8 cellular contexts compared by ENCODE assay signal in the genomic region with DNA sequence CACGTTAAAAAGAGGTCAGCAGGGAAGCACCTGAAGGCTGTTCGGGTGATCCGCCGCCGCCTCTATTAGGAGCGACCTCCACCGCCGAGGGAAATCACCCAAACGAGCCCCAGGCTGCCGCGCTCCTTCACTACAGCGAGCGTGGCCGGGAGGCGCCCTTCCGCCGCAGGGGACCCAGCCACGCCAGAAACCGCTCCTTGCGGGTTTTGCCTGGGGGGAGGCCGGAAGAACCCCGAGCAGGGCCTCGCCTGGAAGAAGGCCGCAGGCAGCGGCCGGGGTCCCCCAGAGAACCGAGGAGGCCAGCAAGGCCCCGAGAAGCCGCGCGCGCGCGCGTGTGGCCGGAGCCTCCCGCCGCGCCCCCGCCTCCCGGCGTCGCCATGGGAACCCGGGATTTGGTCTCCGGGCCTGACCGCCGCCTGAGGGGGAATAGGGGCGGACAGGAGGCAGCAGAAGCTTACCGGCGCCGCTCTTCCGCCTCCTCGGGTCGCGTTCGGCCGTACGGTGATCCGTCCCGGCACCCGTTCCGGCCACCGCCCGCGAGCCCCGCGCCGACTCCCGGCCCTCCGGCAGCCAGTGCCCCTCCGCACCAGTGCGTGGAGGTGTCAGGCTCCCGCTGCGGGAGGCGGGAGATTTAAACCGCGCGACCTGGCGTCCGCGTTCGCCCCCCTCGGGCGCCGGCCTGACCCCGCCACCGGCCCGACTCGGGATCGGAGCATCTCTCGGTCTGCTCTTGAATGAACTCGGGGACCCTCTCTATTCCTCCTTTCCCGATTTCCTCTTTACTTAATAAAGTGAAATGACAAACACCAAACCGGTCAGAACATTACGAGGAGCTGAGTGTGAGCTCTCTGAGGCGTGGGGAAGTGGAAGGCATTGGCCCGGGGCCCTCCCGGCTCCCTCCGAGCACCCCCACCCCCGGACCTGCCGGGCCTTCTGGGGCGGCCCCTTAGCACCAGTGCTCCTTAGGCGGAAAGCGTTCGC. TPM values are rescaled to one million over a fixed set of nuclear protein-coding genes. Genes with fewer than 3 reads are reported as not detected.
DNase-seq lines count a peak whose midpoint lies in the region; ATAC-seq and TF ChIP-seq lines count a peak whose summit lies in the region.

A gene (minus strand): TSS at position 606 of the 981 bp plus-strand sequence. CDS start 42,757 bp downstream, outside the sequence.

- ATAC-seq in activated naive CD8-positive, alpha-beta T cell treated with anti-CD3 and anti-CD28 coated beads, Interleukin-2, amount 50 U/mL, for 24 hours = peak; percentile 84

- H3K23ac ChIP-seq in H9 (ENCODE audit: insufficient read length, low read depth, low read length) = no peak within 1 kb of the TSS

- no CpG with 5 or more reads among the region's 105 CpGs for WGBS in H9 (ENCODE audit: extremely low coverage, insufficient read length, low lambda C conversion rate)
- under 1% methylated on average over 105 of the region's 105 CpGs for WGBS in urinary bladder

- no peaks in the 10 kb centered on the region for H3K9me3 Mint-ChIP-seq in H9
- H3K9me3 Mint-ChIP-seq in activated naive CD8-positive, alpha-beta T cell treated with anti-CD3 and anti-CD28 coated beads, Interleukin-2, amount 50 U/mL, for 24 hours = no peaks in the 10 kb centered on the region

- H2AFZ ChIP-seq in H9 (ENCODE audit: low read length) (peak within 1 kb of the TSS; percentile 89), SU-DHL-6 (ENCODE audit: low read depth, low read length, severe bottlenecking) (peak within 1 kb of the TSS; percentile 99)

- H3K79me2 ChIP-seq in H9 (ENCODE audit: insufficient read depth, low read length) (no peaks in the 10 kb centered on the region), SU-DHL-6 (ENCODE audit: insufficient read depth, low read length) (no peaks in the 10 kb centered on the region)

- H3T11ph ChIP-seq in H9 (ENCODE audit: low read length) = no peak within 1 kb of the TSS

- no peak within 1 kb of the TSS for H4K5ac ChIP-seq in H9 (ENCODE audit: insufficient read length, low read depth, low read length)

- H3K27me3 Mint-ChIP-seq in H9 (ENCODE audit: low read depth) = peaks cover 3% of the 10 kb centered on the region; the same call in 1 of the 2 replicates
- H3K27me3 Mint-ChIP-seq in activated naive CD8-positive, alpha-beta T cell treated with anti-CD3 and anti-CD28 coated beads, Interleukin-2, amount 50 U/mL, for 24 hours = no peaks in the 10 kb centered on the region

- H4K20me1 ChIP-seq in H9 (ENCODE audit: control insufficient read depth, insufficient read depth, insufficient read length) (no peaks in the 10 kb centered on the region), SU-DHL-6 (ENCODE audit: low read depth, low read length) (no peaks in the 10 kb centered on the region)

- no peak within 1 kb of the TSS for H3K4ac ChIP-seq in H9 (ENCODE audit: low read depth, low read length)

- H3K79me1 ChIP-seq in H9 (ENCODE audit: insufficient read depth, low read depth, low read length, poor library complexity, severe bottlenecking) = no peaks in the 10 kb centered on the region

- H2BK15ac ChIP-seq in H9 (ENCODE audit: low read depth, low read length) = no peak within 1 kb of the TSS

- H3K27ac ChIP-seq in H9 (ENCODE audit: insufficient read length, low read depth, low read length) (no peak within 1 kb of the TSS), SU-DHL-6 (ENCODE audit: low read depth, low read length) (no peak within 1 kb of the TSS), urinary bladder (ENCODE audit: low read depth) (peak within 1 kb of the TSS; percentile 83)

- no peaks in the 10 kb centered on the region for H3K4me1 ChIP-seq in H9 (ENCODE audit: insufficient read depth, low read length)
- H3K4me1 ChIP-seq in urinary bladder (ENCODE audit: insufficient read depth) = peaks cover 1% of the 10 kb centered on the region

- peaks cover 10 to 11% of the 10 kb centered on the region in 2 experiments for H3K4me1 Mint-ChIP-seq in H9
- peaks cover 11% of the 10 kb centered on the region for H3K4me1 Mint-ChIP-seq in activated naive CD8-positive, alpha-beta T cell treated with anti-CD3 and anti-CD28 coated beads, Interleukin-2, amount 50 U/mL, for 24 hours

- H3K4me3 Mint-ChIP-seq in H9 = peak within 1 kb of the TSS; percentile 90 to 91
- peak within 1 kb of the TSS; percentile 88 for H3K4me3 Mint-ChIP-seq in activated naive CD8-positive, alpha-beta T cell treated with anti-CD3 and anti-CD28 coated beads, Interleukin-2, amount 50 U/mL, for 24 hours

- H3K14ac ChIP-seq in H9 (ENCODE audit: insufficient read depth, low read length) = peak within 1 kb of the TSS; percentile 51; the same call in 1 of the 2 replicates

- H2BK20ac ChIP-seq in H9 (ENCODE audit: low read depth, low read length, poor library complexity, severe bottlenecking) = no peak within 1 kb of the TSS

- no peak within 1 kb of the TSS for H2AK5ac ChIP-seq in H9 (ENCODE audit: insufficient read length, low read length)

- H3K23me2 ChIP-seq in H9 (ENCODE audit: insufficient read length, low read depth, low read length, poor library complexity, severe bottlenecking) = peaks cover 5% of the 10 kb centered on the region

- H3K36me3 ChIP-seq in GM06990 (ENCODE audit: control insufficient read depth, insufficient read depth, low read length) = no peaks in the 10 kb centered on the region
- H3K36me3 ChIP-seq in MG63 = no peaks in the 10 kb centered on the region
- no peaks in the 10 kb centered on the region; the same call in 1 of the 2 replicates for H3K36me3 ChIP-seq in SU-DHL-6 (ENCODE audit: low read length)
- H3K36me3 ChIP-seq in urinary bladder (ENCODE audit: insufficient read depth) = no peaks in the 10 kb centered on the region

- intact Hi-C loops in cardiac septum (cut with DNase I) (loop anchor here (5.0 kb wide), 3 partner anchors 36 to 284 kb away; no protein-coding TSS in a partner anchor), posterior cingulate gyrus (cut with DNase I) (loop anchor here (10.0 kb wide), 1 partner anchor 297 kb away; no protein-coding TSS in a partner anchor)

- peak within 1 kb of the TSS; percentile 68 for H3K4me3 ChIP-seq in GM06990 (replicated peaks; ENCODE audit: low read depth, low read length)
- H3K4me3 ChIP-seq in MG63 = peak within 1 kb of the TSS; percentile 73
- peak within 1 kb of the TSS; percentile 76 for H3K4me3 ChIP-seq in SU-DHL-6 (ENCODE audit: insufficient read depth, low read length, poor library complexity, severe bottlenecking)
- H3K4me3 ChIP-seq in urinary bladder (ENCODE audit: low read depth, low read length) = peak within 1 kb of the TSS; percentile 87

- peaks cover 34% of the 10 kb centered on the region for H3F3A ChIP-seq in SU-DHL-6 (ENCODE audit: insufficient read depth)

- TF ChIP-seq CTCF in GM06990 (IDR thresholded peaks at IDR 0.05; ENCODE audit: insufficient read depth, low read length, poor library complexity, severe bottlenecking) (peak; percentile 15), H9 (conservative IDR thresholded peaks at IDR 0.05) (no peak; the same call in 2 of the 3 replicates), SU-DHL-6 (IDR thresholded peaks at IDR 0.05; ENCODE audit: insufficient read depth, low read length, poor library complexity, severe bottlenecking) (no peak)

- no peak within 1 kb of the TSS for H2BK120ac ChIP-seq in H9 (ENCODE audit: low read depth, low read length, poor library complexity, severe bottlenecking)

- H3K4me2 ChIP-seq in H9 (ENCODE audit: insufficient read depth, insufficient read length, low read length) (peak within 1 kb of the TSS; percentile 83), SU-DHL-6 (ENCODE audit: low read depth, low read length, poor library complexity, severe bottlenecking) (peak within 1 kb of the TSS; percentile 88)

- H4K91ac ChIP-seq in H9 (ENCODE audit: insufficient read length, low read depth, low read length) = no peak within 1 kb of the TSS

- no peak within 1 kb of the TSS for H2BK5ac ChIP-seq in H9 (ENCODE audit: insufficient read length, low read length)

- DNase-seq in GM06990 (ENCODE audit: extremely low read depth, insufficient read length) (peak; percentile 81), H9 (peak; percentile 66), MG63 (peak; percentile 77), cardiac septum (ENCODE audit: low spot score) (peak; percentile 81), posterior cingulate gyrus (peak; percentile 41 to 94 (median 64))
- DNase-seq in activated naive CD8-positive, alpha-beta T cell treated with anti-CD3 and anti-CD28 coated beads, Interleukin-2, amount 50 U/mL, for 24 hours = peak; percentile 66

- no peak within 1 kb of the TSS for H2BK12ac ChIP-seq in H9 (ENCODE audit: insufficient read length, low read depth, low read length)

- peak within 1 kb of the TSS; percentile 18 to 98 (median 77); a peak in 4 of 7 replicates for H3K27ac Mint-ChIP-seq in H9
- H3K27ac Mint-ChIP-seq in activated naive CD8-positive, alpha-beta T cell treated with anti-CD3 and anti-CD28 coated beads, Interleukin-2, amount 50 U/mL, for 24 hours = peak within 1 kb of the TSS; percentile 85

- H3K56ac ChIP-seq in H9 (ENCODE audit: insufficient read length, low read depth, low read length) = no peak within 1 kb of the TSS

- H3K18ac ChIP-seq in H9 (ENCODE audit: insufficient read length, low read depth, low read length) = peak within 1 kb of the TSS; percentile 63

- no peaks in the 10 kb centered on the region for H3K9me3 ChIP-seq in H9 (ENCODE audit: control insufficient read depth, low read depth, low read length)
- H3K9me3 ChIP-seq in MG63 = no peaks in the 10 kb centered on the region
- H3K9me3 ChIP-seq in SU-DHL-6 (ENCODE audit: insufficient read depth, low read length) = no peaks in the 10 kb centered on the region

- H3K9ac ChIP-seq in H9 (ENCODE audit: extremely low read depth, insufficient read length, low read length) = peak within 1 kb of the TSS; percentile 59
- H3K9ac ChIP-seq in SU-DHL-6 (ENCODE audit: low read length) = peak within 1 kb of the TSS; percentile 72

- no peak within 1 kb of the TSS for H4K8ac ChIP-seq in H9 (replicated peaks; ENCODE audit: insufficient read length, low read depth, low read length)

- H3K27me3 ChIP-seq in GM06990 (replicated peaks; ENCODE audit: control insufficient read depth, insufficient read depth, low read length) (no peaks in the 10 kb centered on the region), H9 (ENCODE audit: insufficient read depth, low read length) (no peaks in the 10 kb centered on the region), MG63 (no peaks in the 10 kb centered on the region), SU-DHL-6 (ENCODE audit: low read length) (no peaks in the 10 kb centered on the region)

- no peaks in the 10 kb centered on the region; a peak in 1 of 7 replicates for H3K36me3 Mint-ChIP-seq in H9 (ENCODE audit: insufficient read depth in 1 of 3, low read depth in 3 of 3)
- H3K36me3 Mint-ChIP-seq in activated naive CD8-positive, alpha-beta T cell treated with anti-CD3 and anti-CD28 coated beads, Interleukin-2, amount 50 U/mL, for 24 hours (ENCODE audit: low read depth) = no peaks in the 10 kb centered on the region

- no peaks in the 10 kb centered on the region for H3K9me2 ChIP-seq in SU-DHL-6 (replicated peaks; ENCODE audit: insufficient read depth, low read length)

RNA-seq across cellular contexts. Expression of the gene that starts here (rescaled TPM):
- 4.5 TPM in 2 replicates for total RNA-seq in H9 (2021)
- 3.3 and 4.1 TPM in 2 replicates for total RNA-seq in MG63 (2014; rRNA removed; shearing (Covaris generic); ENCODE audit: low replicate concordance)
- total RNA-seq in cardiac septum = 5.7 TPM
- total RNA-seq in urinary bladder = 67.0 TPM
- 6.1 TPM for polyA plus RNA-seq in urinary bladder

Comparison
In these comparisons a context has a peak if more than half of its experiments do, and no peak if none do; other contexts are left out.
1. RNA of the gene that starts here (total RNA-seq): 67.0 TPM in urinary bladder (single experiment); 5.7 TPM in cardiac septum (single experiment), 4.5 TPM in H9 and 3.3 to 4.1 TPM in MG63; every median in the first group is over 10 times any median in the second.
2. Peak in every context shown above with its lines, with median percentiles within 50 percentile points of each other: DNase-seq and H3K4me3 ChIP-seq.